In genomic region chr6:137033828-137034227, GRCh38 we compare ENCODE assay signal across 9 cellular contexts. TPM values are rescaled to one million over a fixed set of nuclear protein-coding genes. Genes with fewer than 3 reads are reported as not detected.
A peak's percentile ranks its signal among the peaks of the same experiment; 100 is the strongest.
DNase-seq lines count a peak whose midpoint lies in the region; ATAC-seq and TF ChIP-seq lines count a peak whose summit lies in the region.
"Had no signal": no experiment of that assay in that cellular context is flagged by ENCODE, and none has a peak within 500 bp of the region (broad histone marks: within the 10 kb centered on the region; RNA-seq: fewer than 3 reads in every experiment).

No MANE protein-coding gene starts in this region.

- peak; percentile 58 for DNase-seq in GM13977 (ENCODE audit: low spot score)
- DNase-seq in NOMO-1 treated with dmso at 0.1 percent for 144 hours (lab: John Stamatoyannopoulos, UW; ENCODE audit: unreplicated experiment): peak; percentile 59
- DNase-seq in activated effector memory CD4-positive, alpha-beta T cell treated with Interleukin-2 at 50 U/mL for 16 hours: peak; percentile 36
- peak; percentile 39 to 53 for DNase-seq in stimulated activated CD8-positive, alpha-beta memory T cell treated with anti-CD3 and anti-CD28 coated beads, Interleukin-7, amount 100 ng/mL, for 48 hours (ENCODE audit: extremely low read depth in 1 of 2, low read depth in 1 of 2)
- DNase-seq in NCI-H2107 treated with DMSO at 0.1 percent for 48 hours (lab: John Stamatoyannopoulos, UW; ENCODE audit: unreplicated experiment): no peak
- no peak for DNase-seq in testis
- no peak for DNase-seq in COR-L47 (lab: John Stamatoyannopoulos, UW)

- TF ChIP-seq POLR2A in testis (IDR thresholded peaks at IDR 0.05): no peak

- in situ Hi-C loops in GM13977 (cut with MboI; ENCODE audit: low pct_unique_long_range_greater_than_20kb, low sequenced_read_pairs, unreplicated experiment): no loop called here

- intact Hi-C loops in testis (cut with DNase I; ENCODE audit: low total_unique reads): no loop called here

- H3K4me1 ChIP-seq in testis: no peaks in the 10 kb centered on the region

- no peak for TF ChIP-seq CTCF in GM13977 (IDR thresholded peaks at IDR 0.05; ENCODE audit: extremely low read depth, insufficient read depth, missing control alignments)
- TF ChIP-seq CTCF in testis (IDR thresholded peaks at IDR 0.05): no peak

- H3K4me3 ChIP-seq in testis: no peak overlapping the region

- no peaks in the 10 kb centered on the region for H3K9me3 ChIP-seq in testis

- ATAC-seq in HG02588 (IDR thresholded peaks at IDR 0.05; ENCODE audit: unreplicated experiment): peak; percentile 93

- 88% methylated on average over 2 of the region's 2 CpGs for WGBS in testis, 2 donors

- H3K27ac ChIP-seq in testis: no peak overlapping the region

- no peaks in the 10 kb centered on the region for H3K36me3 ChIP-seq in testis (ENCODE audit: low read depth, missing control alignments)

- no peaks in the 10 kb centered on the region for H3K27me3 ChIP-seq in testis

RNA-seq across cellular contexts. Expression of gene IL20RA, which starts 10.9 kb away (rescaled TPM):
- 10 to 100 TPM; 16.1 to 16.6 TPM for total RNA-seq in testis
- 8.4 TPM for polyA plus RNA-seq in testis (ENCODE audit: insufficient read depth, low read depth, low replicate concordance)
- total RNA-seq: epithelial cell of proximal tubule had no signal

Comparison
In these comparisons a context has a peak if more than half of its experiments do, and no peak if none do; other contexts are left out.
1. DNase-seq: peak in GM13977 (single experiment), NOMO-1 treated with dmso at 0.1 percent for 144 hours (single experiment), activated effector memory CD4-positive, alpha-beta T cell treated with Interleukin-2 at 50 U/mL for 16 hours (single experiment) and stimulated activated CD8-positive, alpha-beta memory T cell treated with anti-CD3 and anti-CD28 coated beads, Interleukin-7, amount 100 ng/mL, for 48 hours (2 of 2); none in NCI-H2107 treated with DMSO at 0.1 percent for 48 hours (single experiment), testis (single experiment) and COR-L47 (single experiment).